ENCODE assay signal across 8 cellular contexts in genomic region chr6:109678661-109679505, GRCh38. TPM values are rescaled to one million over a fixed set of nuclear protein-coding genes. Genes with fewer than 3 reads are reported as not detected.
DNase-seq lines count a peak whose midpoint lies in the region; ATAC-seq, FAIRE-seq and TF ChIP-seq lines count a peak whose summit lies in the region.
"Not testable (repeated sequence)": the region's sequence is repeated elsewhere in the genome, so short reads cannot be mapped to it uniquely, and the experiment has no call there.

No MANE protein-coding gene starts in this region.

- peak overlapping the region; percentile 74 for H3K4me2 ChIP-seq in HepG2 (ENCODE audit: low read depth, low read length)

- not testable (repeated sequence) for H3K27me3 ChIP-seq in HUES6 (ENCODE audit: control insufficient read depth, insufficient read depth, low read length); NT2/D1 (ENCODE audit: insufficient read depth, insufficient read length); HepG2 (ENCODE audit: control insufficient read depth in 1 of 2, insufficient read depth in 2 of 2, low read length in 2 of 2)

- peak; percentile 34 for FAIRE-seq in HepG2 (lab: Jason Lieb, UNC)

- not testable (repeated sequence) for BruUV-seq in HepG2 (replicated peaks; lab: Mats Ljungman, UMichigan)

- not testable (repeated sequence) for H3K9me3 ChIP-seq in HUES6 (ENCODE audit: control insufficient read depth, insufficient read depth, low read depth, low read length); NT2/D1 (ENCODE audit: insufficient read depth, low read length); HepG2 (ENCODE audit: low read length)

- WGBS in HepG2 (ENCODE audit: low lambda C conversion rate), result 6% methylated on average over 11 of the region's 15 CpGs

- H2AFZ ChIP-seq in HepG2 (ENCODE audit: low read length), result not testable (repeated sequence)

- CTCF ChIA-PET in HepG2 (lab: Yijun Ruan, JAX; ENCODE audit: low intra/inter-chr PET ratio, low total read pairs), result not testable (repeated sequence)

- not testable (repeated sequence) for H4K20me1 ChIP-seq in HepG2 (ENCODE audit: insufficient read depth, low read length)

- in situ Hi-C loops in HepG2 (cut with HindIII; ENCODE audit: extremely low pct_ligation_motif_present, low pct_unique_long_range_greater_than_20kb), result not testable (repeated sequence)

- H3K4me3 ChIP-seq in HUES6 (ENCODE audit: low read depth, low read length), result peak overlapping the region; percentile 63
- H3K4me3 ChIP-seq in NT2/D1 (ENCODE audit: insufficient read length, low read depth), result peak overlapping the region; percentile 28
- not testable (repeated sequence) for H3K4me3 ChIP-seq in epithelial cell of esophagus (ENCODE audit: low read length)
- H3K4me3 ChIP-seq in HepG2 (replicated peaks in 1 of 3; ENCODE audit: insufficient read depth in 1 of 3, low read depth in 2 of 3, low read length in 3 of 3), result peak overlapping the region; percentile 39 to 65 (median 54); a peak in 5 of 6 replicates

- H3K9ac ChIP-seq in HUES6 (ENCODE audit: low read length), result peak overlapping the region; percentile 52
- H3K9ac ChIP-seq in NT2/D1 (ENCODE audit: insufficient read length, low read depth), result peak overlapping the region; percentile 50
- H3K9ac ChIP-seq in HepG2 (ENCODE audit: insufficient read depth, low read depth, low read length), result not testable (repeated sequence)

- TF ChIP-seq POLR2A in HepG2 (IDR thresholded peaks at IDR 0.05; ENCODE audit: insufficient read depth in 1 of 2, low read depth in 2 of 2, low read length in 2 of 2), result not testable (repeated sequence)

- H3K27ac ChIP-seq in HUES6 (ENCODE audit: low read depth, low read length); HepG2 (ENCODE audit: extremely low read length, insufficient read depth, low read length): not testable (repeated sequence)

- H3K4me1 ChIP-seq in HUES6 (ENCODE audit: control insufficient read depth, insufficient read depth, low read length); NT2/D1 (ENCODE audit: insufficient read depth, insufficient read length); HepG2 (ENCODE audit: insufficient read depth, low read length): not testable (repeated sequence)

- peak; percentile 72 for DNase-seq in DMS153 (lab: John Stamatoyannopoulos, UW)
- DNase-seq in NCI-H2107 (lab: John Stamatoyannopoulos, UW), result peak; percentile 27
- not testable (repeated sequence) for DNase-seq in NT2/D1 (ENCODE audit: low read depth, low spot score)
- peak; percentile 6 for DNase-seq in activated naive CD4-positive, alpha-beta T cell treated with Interleukin-2 at 50 U/mL for 16 hours
- peak; percentile 50 for DNase-seq in epithelial cell of esophagus (ENCODE audit: low read depth)
- DNase-seq in HepG2 (ENCODE audit: low spot score), result peak; percentile 38
- DNase-seq in stimulated activated CD4-positive, alpha-beta T cell treated with anti-CD3 and anti-CD28 coated beads, Interleukin-15, amount 100 ng/mL, for 24 hours, result peak; percentile 25

- TF ChIP-seq CTCF in epithelial cell of esophagus (IDR thresholded peaks at IDR 0.05; ENCODE audit: insufficient read depth, low read depth, low read length, missing control alignments); HepG2 (CRISPR knock-in tag; IDR thresholded peaks at IDR 0.05): not testable (repeated sequence)

- POLR2A ChIA-PET in HepG2 (lab: Yijun Ruan, JAX), result interaction anchor here (1.2 to 1.6 kb wide), 3 partner anchors 11 to 197 kb away, joined by 3 read pairs; partner anchors contain the start of genes AK9 and FIG4

- not testable (repeated sequence) for H3K36me3 ChIP-seq in HUES6 (ENCODE audit: control insufficient read depth, insufficient read depth, low read length); NT2/D1 (ENCODE audit: insufficient read depth, insufficient read length, low read length); HepG2 (replicated peaks in 1 of 2; ENCODE audit: control insufficient read depth in 1 of 2, insufficient read depth in 2 of 2, low read length in 2 of 2)

- intact Hi-C loops in HepG2 (cut with micrococcal nuclease; ENCODE audit: unreplicated experiment), result loop anchor here (5.0 kb wide), 1 partner anchor 37 kb away; no protein-coding TSS in a partner anchor

- not testable (repeated sequence) for H3K79me2 ChIP-seq in HepG2 (ENCODE audit: insufficient read depth, low read length)

- TF ChIP-seq EP300 in HepG2 (IDR thresholded peaks at IDR 0.05; ENCODE audit: low read depth in 2 of 2, low read length in 2 of 2); HepG2 (CRISPR knock-in tag; IDR thresholded peaks at IDR 0.05; ENCODE audit: borderline replicate concordance): not testable (repeated sequence)

- not testable (repeated sequence) for TF ChIP-seq RAD21 in HepG2 (CRISPR knock-in tag; IDR thresholded peaks at IDR 0.05)

- peak; percentile 98 for ATAC-seq in HepG2

TF ChIP-seq in HepG2, 621 proteins besides CTCF, POLR2A, EP300 and RAD21 (continues in another document):
- TF ChIP-seq ZFX (CRISPR knock-in tag; IDR thresholded peaks at IDR 0.05; ENCODE audit: low read depth) (0 out of 2 replicates have a peak, but pooled peaks have one; percentile 23), MTA1 (CRISPR knock-in tag; IDR thresholded peaks at IDR 0.05; ENCODE audit: borderline replicate concordance) (peak; percentile 37; the same call in 1 of the 2 replicates), FOXA3 (CRISPR knock-in tag; IDR thresholded peaks at IDR 0.05) (peak; percentile 67; the same call in 1 of the 2 replicates)

RNA-seq across cellular contexts. Expression of gene AK9, which starts 12.1 kb away (rescaled TPM):
- total RNA-seq in HepG2 (2016; rRNA removed; fragmentation: Illumina TruSeq; extraction: Trizol), result 4.8 and 7.1 TPM in 2 replicates
- total RNA-seq in HepG2 (2016; cell fraction: cytosol; rRNA removed; fragmentation: Illumina TruSeq; extraction: Trizol; ENCODE audit: low read depth), result 4.1 and 6.6 TPM in 2 replicates
- total RNA-seq in HepG2 (2016; cell fraction: insoluble cytoplasmic fraction; rRNA removed; fragmentation: Illumina TruSeq; extraction: Trizol), result 4.4 and 7.2 TPM in 2 replicates
- total RNA-seq in HepG2 (2016; cell fraction: membrane; rRNA removed; fragmentation: Illumina TruSeq; extraction: Trizol), result 2.8 TPM in 2 replicates
- total RNA-seq in HepG2 (2016; cell fraction: nucleus; rRNA removed; fragmentation: Illumina TruSeq; extraction: Trizol), result 4.7 and 6.1 TPM in 2 replicates
- polyA plus RNA-seq in HepG2 (2011; rRNA removed), result 2.6 and 3.2 TPM in 2 replicates
- 0.87 and 1.7 TPM in 2 replicates for polyA plus RNA-seq in HepG2 (2011; cell fraction: cytosol; rRNA removed)
- 2.5 and 4.4 TPM in 2 replicates for polyA plus RNA-seq in HepG2 (2011; cell fraction: nucleus; rRNA removed)
- 4.4 and 5.0 TPM in 2 replicates for polyA plus RNA-seq in HepG2 (2012)
- polyA plus RNA-seq in HepG2 (2016; cell fraction: cytosol; fragmentation: Illumina TruSeq; extraction: Trizol; ENCODE audit: low read depth), result 0.45 and 0.55 TPM in 2 replicates
- 5.4 and 6.7 TPM in 2 replicates for polyA plus RNA-seq in HepG2 (2016; cell fraction: insoluble cytoplasmic fraction; fragmentation: Illumina TruSeq; extraction: Trizol; ENCODE audit: low read depth)
- 0.84 and 0.95 TPM in 2 replicates for polyA plus RNA-seq in HepG2 (2016; cell fraction: membrane; fragmentation: Illumina TruSeq; extraction: Trizol; ENCODE audit: low read depth)
- 4.1 and 4.9 TPM in 2 replicates for polyA plus RNA-seq in HepG2 (2016; cell fraction: nucleus; fragmentation: Illumina TruSeq; extraction: Trizol; ENCODE audit: insufficient read depth, low read depth)
- polyA minus RNA-seq in HepG2 (2011; rRNA and poly(A)+ RNA removed; ENCODE audit: low replicate concordance), result 1.1 and 1.6 TPM in 2 replicates
- polyA minus RNA-seq in HepG2 (2011; cell fraction: cytosol; rRNA and poly(A)+ RNA removed), result 2.4 and 2.8 TPM in 2 replicates
- 9.7 and 13.8 TPM in 2 replicates for polyA minus RNA-seq in HepG2 (2011; cell fraction: nucleus; rRNA and poly(A)+ RNA removed)

RNA-seq across cellular contexts. Expression of gene FIG4, which starts 12.2 kb away (rescaled TPM):
- total RNA-seq in HepG2 (2016; rRNA removed; fragmentation: Illumina TruSeq; extraction: Trizol), result 7.9 and 10.3 TPM in 2 replicates
- total RNA-seq in HepG2 (2016; cell fraction: cytosol; rRNA removed; fragmentation: Illumina TruSeq; extraction: Trizol; ENCODE audit: low read depth), result 5.7 and 6.0 TPM in 2 replicates
- 7.5 and 9.0 TPM in 2 replicates for total RNA-seq in HepG2 (2016; cell fraction: insoluble cytoplasmic fraction; rRNA removed; fragmentation: Illumina TruSeq; extraction: Trizol)
- total RNA-seq in HepG2 (2016; cell fraction: membrane; rRNA removed; fragmentation: Illumina TruSeq; extraction: Trizol), result 4.8 and 5.0 TPM in 2 replicates
- total RNA-seq in HepG2 (2016; cell fraction: nucleus; rRNA removed; fragmentation: Illumina TruSeq; extraction: Trizol), result 9.6 and 10.6 TPM in 2 replicates
- polyA plus RNA-seq in HepG2 (2011; rRNA removed), result 5.5 and 5.9 TPM in 2 replicates
- 2.7 and 4.3 TPM in 2 replicates for polyA plus RNA-seq in HepG2 (2011; cell fraction: cytosol; rRNA removed)
- 4.6 and 5.9 TPM in 2 replicates for polyA plus RNA-seq in HepG2 (2011; cell fraction: nucleus; rRNA removed)
- 5.1 and 6.3 TPM in 2 replicates for polyA plus RNA-seq in HepG2 (2012)
- polyA plus RNA-seq in HepG2 (2016; cell fraction: cytosol; fragmentation: Illumina TruSeq; extraction: Trizol; ENCODE audit: low read depth), result 0.63 and 0.68 TPM in 2 replicates
- 7.6 and 9.3 TPM in 2 replicates for polyA plus RNA-seq in HepG2 (2016; cell fraction: insoluble cytoplasmic fraction; fragmentation: Illumina TruSeq; extraction: Trizol; ENCODE audit: low read depth)
- 1.5 and 2.3 TPM in 2 replicates for polyA plus RNA-seq in HepG2 (2016; cell fraction: membrane; fragmentation: Illumina TruSeq; extraction: Trizol; ENCODE audit: low read depth)
- polyA plus RNA-seq in HepG2 (2016; cell fraction: nucleus; fragmentation: Illumina TruSeq; extraction: Trizol; ENCODE audit: insufficient read depth, low read depth), result 5.9 and 6.2 TPM in 2 replicates
- 3.0 and 5.7 TPM in 2 replicates for polyA minus RNA-seq in HepG2 (2011; rRNA and poly(A)+ RNA removed; ENCODE audit: low replicate concordance)
- 5.8 and 7.2 TPM in 2 replicates for polyA minus RNA-seq in HepG2 (2011; cell fraction: cytosol; rRNA and poly(A)+ RNA removed)
- 18.3 and 20.1 TPM in 2 replicates for polyA minus RNA-seq in HepG2 (2011; cell fraction: nucleus; rRNA and poly(A)+ RNA removed)
